In genomic region chr3:183817111-183817510, GRCh38 we compare ENCODE assay signal across 23 cellular contexts. TPM values are rescaled to one million over a fixed set of nuclear protein-coding genes. Genes with fewer than 3 reads are reported as not detected.
"Had no signal": no experiment of that assay in that cellular context is flagged by ENCODE, and none has a peak within 500 bp of the region (broad histone marks: within the 10 kb centered on the region; RNA-seq: fewer than 3 reads in every experiment).

No MANE protein-coding gene starts in this region.

- DNase-seq: activated CD4-positive, alpha-beta T cell treated with anti-CD3 and anti-CD28 coated beads, Interleukin-2, amount 50 U/mL, for 4 hours; activated naive CD4-positive, alpha-beta T cell treated with anti-CD3 and anti-CD28 coated beads for 36 hours; activated naive CD8-positive, alpha-beta T cell treated with anti-CD3 and anti-CD28 coated beads, Interleukin-2, amount 50 U/mL, for 24 hours; dermis blood vessel endothelial cell; effector memory CD8-positive, alpha-beta T cell; esophagus squamous epithelium; heart right ventricle; left ventricle myocardium superior; right cardiac atrium; stimulated activated CD4-positive, alpha-beta T cell treated with anti-CD3 and anti-CD28 coated beads, Interleukin-15, amount 100 ng/mL, for 24 hours; stimulated activated CD4-positive, alpha-beta T cell treated with anti-CD3 and anti-CD28 coated beads, Interleukin-2, amount 100 ng/mL, for 48 hours; T-helper 2 cell; trophoblast cell; WERI-Rb-1 had no signal

- H3K4me3 Mint-ChIP-seq: activated naive CD4-positive, alpha-beta T cell treated with anti-CD3 and anti-CD28 coated beads for 36 hours; activated naive CD8-positive, alpha-beta T cell treated with anti-CD3 and anti-CD28 coated beads, Interleukin-2, amount 50 U/mL, for 24 hours; activated T-helper 1 cell treated with anti-CD3 and anti-CD28 coated beads, Interleukin-12 subunit alpha, Interleukin-12 subunit beta, Interleukin-2, Interleukin-4 antibody, amounts not matched to agents 30 ng/mL and 10 ng/mL and 1 ng/mL, durations not matched to agents 14 hours and 24 hours and 36 hours; effector memory CD8-positive, alpha-beta T cell; memory B cell; stimulated activated naive CD8-positive, alpha-beta T cell treated with anti-CD3 and anti-CD28 coated beads, Interleukin-15, Interleukin-2, amounts not matched to agents 100 ng/mL and 50 ng/mL, for 24 hours had no signal

- H3K9me3 ChIP-seq: ascending aorta, breast epithelium, esophagus squamous epithelium, heart right ventricle, prostate gland, suprapubic skin, vagina had no signal

- H3K4me3 ChIP-seq: ascending aorta, breast epithelium, esophagus squamous epithelium, heart right ventricle, prostate gland, skin epidermis, suprapubic skin, vagina had no signal

- H3K9me3 Mint-ChIP-seq: activated naive CD4-positive, alpha-beta T cell treated with anti-CD3 and anti-CD28 coated beads for 36 hours; activated naive CD8-positive, alpha-beta T cell treated with anti-CD3 and anti-CD28 coated beads, Interleukin-2, amount 50 U/mL, for 24 hours; activated T-helper 1 cell treated with anti-CD3 and anti-CD28 coated beads, Interleukin-12 subunit alpha, Interleukin-12 subunit beta, Interleukin-2, Interleukin-4 antibody, amounts not matched to agents 30 ng/mL and 10 ng/mL and 1 ng/mL, durations not matched to agents 14 hours and 24 hours and 36 hours; effector memory CD8-positive, alpha-beta T cell; memory B cell; stimulated activated naive CD8-positive, alpha-beta T cell treated with anti-CD3 and anti-CD28 coated beads, Interleukin-15, Interleukin-2, amounts not matched to agents 100 ng/mL and 50 ng/mL, for 24 hours had no signal

- H3K4me1 ChIP-seq: ascending aorta, breast epithelium, heart right ventricle had no signal

- H3K27me3 Mint-ChIP-seq: activated naive CD8-positive, alpha-beta T cell treated with anti-CD3 and anti-CD28 coated beads, Interleukin-2, amount 50 U/mL, for 24 hours; effector memory CD8-positive, alpha-beta T cell; memory B cell; stimulated activated naive CD8-positive, alpha-beta T cell treated with anti-CD3 and anti-CD28 coated beads, Interleukin-15, Interleukin-2, amounts not matched to agents 100 ng/mL and 50 ng/mL, for 24 hours had no signal

- H3K27me3 ChIP-seq: ascending aorta, breast epithelium, esophagus squamous epithelium, heart right ventricle, suprapubic skin, vagina had no signal

- H3K27ac Mint-ChIP-seq: activated naive CD4-positive, alpha-beta T cell treated with anti-CD3 and anti-CD28 coated beads for 36 hours; activated naive CD8-positive, alpha-beta T cell treated with anti-CD3 and anti-CD28 coated beads, Interleukin-2, amount 50 U/mL, for 24 hours; memory B cell; stimulated activated naive CD8-positive, alpha-beta T cell treated with anti-CD3 and anti-CD28 coated beads, Interleukin-15, Interleukin-2, amounts not matched to agents 100 ng/mL and 50 ng/mL, for 24 hours had no signal

- H3K36me3 ChIP-seq: breast epithelium, prostate gland, vagina had no signal

- H3K27ac ChIP-seq: ascending aorta, breast epithelium, esophagus squamous epithelium, heart right ventricle, prostate gland, skin epidermis, suprapubic skin, vagina, WERI-Rb-1 had no signal

- ATAC-seq: activated naive CD8-positive, alpha-beta T cell treated with anti-CD3 and anti-CD28 coated beads, Interleukin-2, amount 50 U/mL, for 24 hours; effector memory CD8-positive, alpha-beta T cell; left ventricle myocardium superior had no signal

RNA-seq across cellular contexts. Expression of gene MAP6D1, which starts 8.3 kb away (rescaled TPM):
- total RNA-seq: ascending aorta, vagina had no signal
